ENCODE assay signal across 26 cellular contexts in genomic region chr7:29467193-29467592, GRCh38.
"Had no signal": no experiment of that assay in that cellular context is flagged by ENCODE, and none has a peak within 500 bp of the region (broad histone marks: within the 10 kb centered on the region; RNA-seq: fewer than 3 reads in every experiment).

No MANE protein-coding gene starts in this region.

- H3K27ac ChIP-seq: esophagus squamous epithelium, heart right ventricle, neural progenitor cell, parathyroid adenoma, right atrium auricular region, sigmoid colon, spleen, testis, tibial artery, upper lobe of right lung, uterus had no signal

- FAIRE-seq: islet of Langerhans had no signal

- DNase-seq: cortex of kidney; effector memory CD8-positive, alpha-beta T cell; erythroblast; esophagus squamous epithelium; foreskin melanocyte; glutamatergic neuron; heart right ventricle; hippocampal formation; left cardiac atrium; left ventricle myocardium superior; naive thymus-derived CD4-positive, alpha-beta T cell; sigmoid colon; spleen; stimulated activated CD4-positive, alpha-beta T cell treated with anti-CD3 and anti-CD28 coated beads, Interleukin-4, amount 100 ng/mL, for 4 hours; stimulated activated naive CD8-positive, alpha-beta T cell treated with anti-CD3 and anti-CD28 coated beads, Interleukin-15, Interleukin-2, amounts not matched to agents 100 U/mL and 50 U/mL, for 24 hours; substantia nigra; testis; tibial artery; upper lobe of right lung; uterus had no signal

- H3K27me3 ChIP-seq: esophagus squamous epithelium, heart right ventricle, neural progenitor cell, right atrium auricular region, sigmoid colon, spleen, testis, tibial artery, upper lobe of right lung, uterus had no signal

- H3K4me1 ChIP-seq: neural progenitor cell, parathyroid adenoma, right atrium auricular region, sigmoid colon, spleen, testis, tibial artery, upper lobe of right lung, uterus had no signal

- ATAC-seq: effector memory CD8-positive, alpha-beta T cell; heart right ventricle; left cardiac atrium; left ventricle myocardium superior; naive thymus-derived CD4-positive, alpha-beta T cell; stimulated activated memory B cell treated with anti-CD40 and anti-IgM and Interleukin-4, amounts not matched to agents 10 μg/mL and 1 μg/mL and 100 μg/mL, for 72 hours; stimulated activated naive CD8-positive, alpha-beta T cell treated with anti-CD3 and anti-CD28 coated beads, Interleukin-15, Interleukin-2, amounts not matched to agents 100 U/mL and 50 U/mL, for 24 hours; upper lobe of right lung had no signal

- H3K9me3 ChIP-seq: esophagus squamous epithelium, heart right ventricle, right atrium auricular region, sigmoid colon, spleen, testis, tibial artery, upper lobe of right lung, uterus had no signal

- H3K36me3 ChIP-seq: esophagus squamous epithelium, heart right ventricle, neural progenitor cell, right atrium auricular region, sigmoid colon, spleen, tibial artery, upper lobe of right lung, uterus had no signal

- H3K4me3 ChIP-seq: esophagus squamous epithelium, heart right ventricle, lung, neural progenitor cell, right atrium auricular region, sigmoid colon, spleen, testis, tibial artery, upper lobe of right lung, uterus had no signal
